In the genomic region with DNA sequence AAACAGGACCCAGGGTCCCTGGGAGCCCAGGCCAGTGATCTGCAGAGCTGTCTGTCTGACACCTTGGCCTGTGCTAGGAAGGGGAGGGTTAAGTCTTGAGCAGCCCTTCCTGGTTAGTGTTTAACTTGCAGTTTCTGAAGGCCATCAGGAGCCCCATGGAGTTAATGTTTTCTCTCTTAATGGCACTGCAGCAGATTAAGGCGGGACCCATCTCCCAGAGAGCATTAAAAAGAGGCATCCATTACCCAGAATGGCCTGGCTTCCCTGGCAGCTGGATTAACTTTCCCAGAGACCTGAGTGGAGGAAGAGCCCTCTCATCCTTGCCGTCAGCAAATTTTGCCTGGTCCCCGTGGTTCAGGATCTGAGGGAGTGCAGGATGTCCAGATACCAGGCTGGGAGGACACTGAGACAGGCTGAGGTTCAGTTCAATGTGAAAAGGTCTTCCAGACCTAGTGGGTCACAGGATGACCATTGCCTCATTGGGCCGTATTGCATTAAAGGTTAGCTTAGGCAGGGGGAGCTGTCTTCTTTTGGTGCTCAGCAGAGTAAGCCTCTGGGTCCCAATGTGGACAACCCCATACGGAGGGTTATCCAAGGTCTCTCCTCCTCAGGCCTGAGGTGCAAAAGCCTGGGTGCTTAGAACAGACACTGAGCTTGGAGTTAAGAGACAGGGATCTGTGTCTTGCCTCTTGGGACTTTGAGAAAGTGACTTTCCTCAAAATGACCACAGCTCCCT, we compare ENCODE assay signal across 1 cellular context.
TF ChIP-seq lines count a peak whose summit lies in the region.

No MANE protein-coding gene starts in this region.

TF ChIP-seq in H1, 55 proteins besides CTCF, POLR2A, EP300 and RAD21:
- no peak for TF ChIP-seq SIX5 (IDR thresholded peaks at IDR 0.05; ENCODE audit: low read depth, low read length)
- no peak for TF ChIP-seq FOSL1 (IDR thresholded peaks at IDR 0.05; ENCODE audit: insufficient read depth, low read depth, low read length)
- TF ChIP-seq RFX5 (IDR thresholded peaks at IDR 0.05; ENCODE audit: borderline replicate concordance, low read depth, low read length): no peak
- TF ChIP-seq CHD7 (IDR thresholded peaks at IDR 0.05; ENCODE audit: insufficient replicate concordance, low read length): no peak
- TF ChIP-seq SP4 (IDR thresholded peaks at IDR 0.05; ENCODE audit: low read length): no peak
- no peak for TF ChIP-seq TBP (IDR thresholded peaks at IDR 0.05; ENCODE audit: low read depth, low read length)
- no peak for TF ChIP-seq YY1 (IDR thresholded peaks at IDR 0.05; ENCODE audit: low read depth, low read length)
- TF ChIP-seq SIRT6 (IDR thresholded peaks at IDR 0.05; ENCODE audit: low read length): no peak
